ENCODE assay signal across 23 cellular contexts in the genomic region with DNA sequence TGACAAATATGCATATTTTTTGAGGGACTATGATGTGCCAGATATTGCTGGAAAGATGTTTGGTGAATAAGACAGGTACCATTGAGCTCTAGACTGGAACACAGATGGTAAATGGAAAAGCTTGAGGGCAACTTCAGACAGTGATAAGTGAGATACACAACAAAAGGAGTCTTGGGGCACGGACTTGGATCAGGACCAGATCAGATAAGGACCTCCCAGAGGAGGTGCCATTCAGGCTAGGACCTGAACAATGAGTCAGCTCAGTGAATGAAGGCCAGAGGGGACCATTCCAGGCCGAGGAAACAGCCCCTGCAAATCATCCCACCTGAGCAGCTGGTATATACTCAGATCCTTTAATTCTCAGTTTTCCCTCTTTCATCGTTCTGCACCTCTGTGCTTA. TPM values are rescaled to one million over a fixed set of nuclear protein-coding genes. Genes with fewer than 3 reads are reported as not detected.
DNase-seq lines count a peak whose midpoint lies in the region; ATAC-seq, FAIRE-seq and TF ChIP-seq lines count a peak whose summit lies in the region.
"Had no signal": no experiment of that assay in that cellular context is flagged by ENCODE, and none has a peak within 500 bp of the region (broad histone marks: within the 10 kb centered on the region; RNA-seq: fewer than 3 reads in every experiment).

No MANE protein-coding gene starts in this region.

- no peak for ATAC-seq in CD4-positive, alpha-beta T cell (ENCODE audit: poor library complexity)
- no peak for ATAC-seq in GM21786 (IDR thresholded peaks at IDR 0.05; ENCODE audit: unreplicated experiment)
- ATAC-seq: T-cell had no signal

- H3K36me3 ChIP-seq in bronchial epithelial cell (ENCODE audit: control insufficient read depth, insufficient read depth, low read length) (no peaks in the 10 kb centered on the region), stomach (no peaks in the 10 kb centered on the region)
- H3K36me3 ChIP-seq: MG63 had no signal

- no peak for TF ChIP-seq POLR2A in stomach (IDR thresholded peaks at IDR 0.05)

- intact Hi-C loops in stomach (cut with DNase I; ENCODE audit: low total_unique reads): no loop called here
- intact Hi-C loops in CD4-positive, alpha-beta T cell (cut with DNase I, micrococcal nuclease): no loop called here

- DNase-seq in ELR (ENCODE audit: low read depth): peak; percentile 19
- peak; percentile 89 for DNase-seq in M059J (ENCODE audit: low read depth)
- DNase-seq in bronchial epithelial cell (ENCODE audit: low read depth): peak; percentile 85
- DNase-seq in stomach: peak; percentile 39
- DNase-seq in COLO829 (ENCODE audit: low spot score): no peak
- no peak for DNase-seq in CD4-positive, alpha-beta T cell
- DNase-seq: Caco-2, DMS53, MG63, NCI-H1048, NCI-H1436 treated with DMSO at 0.1 percent for 48 hours, NCI-H2029, NCI-H446, NCI-H526 treated with DMSO at 0.1 percent for 48 hours, SHP77, T-cell had no signal

- no peaks in the 10 kb centered on the region for H3K36me3 Mint-ChIP-seq in CD4-positive, alpha-beta T cell (ENCODE audit: low read depth)
- H3K36me3 Mint-ChIP-seq: CD14-positive monocyte, T-cell had no signal

- H3K4me3 Mint-ChIP-seq in CD4-positive, alpha-beta T cell: no peak overlapping the region
- H3K4me3 Mint-ChIP-seq: CD14-positive monocyte, T-cell had no signal

- no peak overlapping the region for H3K27ac Mint-ChIP-seq in CD4-positive, alpha-beta T cell
- H3K27ac Mint-ChIP-seq: T-cell had no signal

- peak overlapping the region in 1 of 5 donors; percentile 7 for H3K27ac ChIP-seq in stomach
- no peak overlapping the region for H3K27ac ChIP-seq in CD4-positive, alpha-beta T cell (ENCODE audit: low read depth, low read length)
- H3K27ac ChIP-seq: SK-N-MC had no signal

- no peaks in the 10 kb centered on the region for H3K9me3 ChIP-seq in stomach
- H3K9me3 ChIP-seq in CD4-positive, alpha-beta T cell (ENCODE audit: control insufficient read depth, low read length): no peaks in the 10 kb centered on the region
- H3K9me3 ChIP-seq: Caco-2, MG63 had no signal

- 44 to 64% (median 53%) methylated on average over 3 of the region's 3 CpGs for WGBS in stomach, 5 donors

- peaks cover 0 to 50% (median 10%) of the 10 kb centered on the region in 4 donors for H3K4me1 ChIP-seq in stomach
- H3K4me1 ChIP-seq: Caco-2 had no signal

- no peaks in the 10 kb centered on the region for H3K27me3 ChIP-seq in bronchial epithelial cell (ENCODE audit: control insufficient read depth, insufficient read depth, low read length)
- peaks cover 0 to 31% (median 8%) of the 10 kb centered on the region in 3 donors for H3K27me3 ChIP-seq in stomach
- H3K27me3 ChIP-seq in CD4-positive, alpha-beta T cell (ENCODE audit: control insufficient read depth, insufficient read depth, low read length): no peaks in the 10 kb centered on the region

- peaks cover 5% of the 10 kb centered on the region for H3K27me3 Mint-ChIP-seq in CD4-positive, alpha-beta T cell

- CTCF ChIA-PET in CD4-positive, alpha-beta T cell (lab: Charles Lee): interaction anchor here (1.0 kb wide), 1 partner anchor 101 kb away, joined by 3 read pairs; no protein-coding TSS in a partner anchor

- H3K9me3 Mint-ChIP-seq in CD4-positive, alpha-beta T cell: no peaks in the 10 kb centered on the region
- H3K9me3 Mint-ChIP-seq: T-cell had no signal

- H3K4me3 ChIP-seq in bronchial epithelial cell (ENCODE audit: low read depth, low read length): no peak overlapping the region
- H3K4me3 ChIP-seq in stomach: no peak overlapping the region
- H3K4me3 ChIP-seq: MG63, SK-N-MC had no signal

- TF ChIP-seq EP300 in stomach (IDR thresholded peaks at IDR 0.05): no peak

- no peak for FAIRE-seq in bronchial epithelial cell (lab: Jason Lieb, UNC)
- FAIRE-seq: GM12892, GM18507, H1, RCC 7860 had no signal

- POLR2A ChIA-PET in CD4-positive, alpha-beta T cell (lab: Charles Lee): no interaction called here

- no peaks in the 10 kb centered on the region for H3K4me1 Mint-ChIP-seq in CD4-positive, alpha-beta T cell (ENCODE audit: low read depth)
- H3K4me1 Mint-ChIP-seq: T-cell had no signal

- no peak for TF ChIP-seq CTCF in bronchial epithelial cell (IDR thresholded peaks at IDR 0.05; ENCODE audit: insufficient read depth, low read length, severe bottlenecking)
- TF ChIP-seq CTCF in stomach (IDR thresholded peaks at IDR 0.05): no peak
- no peak for TF ChIP-seq CTCF in CD4-positive, alpha-beta T cell (IDR thresholded peaks at IDR 0.05)

RNA-seq across cellular contexts. Expression of a gene that starts 1.8 kb away (rescaled TPM):
- 0.22 and 1.5 TPM in 2 replicates for total RNA-seq in M059J (2014; rRNA removed; shearing (Covaris generic))
- 0.38 and 2.1 TPM in 2 replicates for total RNA-seq in bronchial epithelial cell
- total RNA-seq in stomach: 10 to 100 TPM in 3 of 5 donors, 1 to 10 TPM in 1, not detected in 1; 5.3 to 38.4 (median 20.7) TPM
- polyA plus RNA-seq in stomach: 1 to 10 TPM; 3.5 to 7.3 (median 3.9) TPM
- total RNA-seq in CD4-positive, alpha-beta T cell: under 1 TPM in 1 of 2 experiments, not detected in 1; 0.19 TPM
- total RNA-seq: Caco-2, H1 had no signal

Comparison
In these comparisons a context has a peak if more than half of its experiments do, and no peak if none do; other contexts are left out.
1. DNase-seq: peak in ELR (single experiment), M059J (single experiment), bronchial epithelial cell (single experiment) and stomach (single experiment); none in COLO829 (single experiment) and CD4-positive, alpha-beta T cell (0 of 10).